ENCODE assay signal across 1 cellular context in the genomic region with DNA sequence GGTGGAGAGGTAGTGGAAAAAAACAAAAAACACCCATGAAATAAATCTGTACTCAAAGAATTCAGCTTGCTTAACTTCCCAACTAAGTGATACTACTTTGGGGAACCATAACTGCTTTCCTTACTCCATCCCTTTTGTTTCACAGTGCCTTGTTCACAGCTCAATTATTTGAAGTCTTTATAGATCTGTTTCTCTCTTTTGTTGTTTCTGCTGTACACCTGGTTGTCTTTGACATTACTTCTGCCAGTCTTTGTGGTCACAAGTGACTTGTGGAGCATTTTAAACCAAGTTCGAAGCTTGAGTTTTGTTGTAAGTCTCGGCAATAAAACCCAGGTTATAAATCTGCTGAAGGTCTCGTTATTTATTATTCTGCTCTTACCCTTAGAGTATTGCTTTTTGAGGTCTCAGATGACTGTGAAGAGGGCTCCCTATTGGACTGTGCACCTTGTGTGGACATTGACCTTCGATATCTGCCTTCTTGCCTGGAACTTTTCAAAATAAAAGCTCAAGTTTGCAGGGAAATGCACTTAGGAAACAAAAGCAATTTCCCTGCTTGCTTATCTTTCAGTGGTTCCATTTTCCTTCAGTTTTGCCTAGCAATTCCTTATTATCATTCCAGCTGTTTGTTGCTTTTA.
A peak's percentile ranks its signal among the peaks of the same experiment; 100 is the strongest.
TF ChIP-seq lines count a peak whose summit lies in the region.

No MANE protein-coding gene starts in this region.

TF ChIP-seq in HepG2, 621 proteins besides CTCF, POLR2A, EP300 and RAD21 (continued from another document and continues in another):
- no peak for TF ChIP-seq HIC2 (CRISPR knock-in tag; IDR thresholded peaks at IDR 0.05; ENCODE audit: low read depth)
- TF ChIP-seq SYNCRIP (IDR thresholded peaks at IDR 0.05; ENCODE audit: insufficient read depth, low read depth, low read length), result no peak
- TF ChIP-seq, protein P1, sequence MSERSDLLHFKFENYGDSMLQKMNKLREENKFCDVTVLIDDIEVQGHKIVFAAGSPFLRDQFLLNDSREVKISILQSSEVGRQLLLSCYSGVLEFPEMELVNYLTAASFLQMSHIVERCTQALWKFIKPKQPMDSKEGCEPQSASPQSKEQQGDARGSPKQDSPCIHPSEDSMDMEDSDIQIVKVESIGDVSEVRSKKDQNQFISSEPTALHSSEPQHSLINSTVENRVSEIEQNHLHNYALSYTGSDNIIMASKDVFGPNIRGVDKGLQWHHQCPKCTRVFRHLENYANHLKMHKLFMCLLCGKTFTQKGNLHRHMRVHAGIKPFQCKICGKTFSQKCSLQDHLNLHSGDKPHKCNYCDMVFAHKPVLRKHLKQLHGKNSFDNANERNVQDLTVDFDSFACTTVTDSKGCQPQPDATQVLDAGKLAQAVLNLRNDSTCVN (CRISPR knock-in tag; IDR thresholded peaks at IDR 0.05; ENCODE audit: borderline replicate concordance), result no peak
- TF ChIP-seq FOSL1 (CRISPR knock-in tag; IDR thresholded peaks at IDR 0.05; ENCODE audit: borderline replicate concordance), result no peak
- TF ChIP-seq HDAC2 (CRISPR knock-in tag; IDR thresholded peaks at IDR 0.05), result peak; percentile 57; the same call in 1 of the 2 replicates
- TF ChIP-seq, protein P2, sequence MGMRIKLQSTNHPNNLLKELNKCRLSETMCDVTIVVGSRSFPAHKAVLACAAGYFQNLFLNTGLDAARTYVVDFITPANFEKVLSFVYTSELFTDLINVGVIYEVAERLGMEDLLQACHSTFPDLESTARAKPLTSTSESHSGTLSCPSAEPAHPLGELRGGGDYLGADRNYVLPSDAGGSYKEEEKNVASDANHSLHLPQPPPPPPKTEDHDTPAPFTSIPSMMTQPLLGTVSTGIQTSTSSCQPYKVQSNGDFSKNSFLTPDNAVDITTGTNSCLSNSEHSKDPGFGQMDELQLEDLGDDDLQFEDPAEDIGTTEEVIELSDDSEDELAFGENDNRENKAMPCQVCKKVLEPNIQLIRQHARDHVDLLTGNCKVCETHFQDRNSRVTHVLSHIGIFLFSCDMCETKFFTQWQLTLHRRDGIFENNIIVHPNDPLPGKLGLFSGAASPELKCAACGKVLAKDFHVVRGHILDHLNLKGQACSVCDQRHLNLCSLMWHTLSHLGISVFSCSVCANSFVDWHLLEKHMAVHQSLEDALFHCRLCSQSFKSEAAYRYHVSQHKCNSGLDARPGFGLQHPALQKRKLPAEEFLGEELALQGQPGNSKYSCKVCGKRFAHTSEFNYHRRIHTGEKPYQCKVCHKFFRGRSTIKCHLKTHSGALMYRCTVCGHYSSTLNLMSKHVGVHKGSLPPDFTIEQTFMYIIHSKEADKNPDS (CRISPR knock-in tag; IDR thresholded peaks at IDR 0.05), result no peak
- TF ChIP-seq ZNF136 (CRISPR knock-in tag; IDR thresholded peaks at IDR 0.05; ENCODE audit: low read depth), result no peak
- TF ChIP-seq NFYC (CRISPR knock-in tag; IDR thresholded peaks at IDR 0.05), result peak; percentile 31; the same call in 1 of the 2 replicates
- no peak for TF ChIP-seq SATB2 (CRISPR knock-in tag; IDR thresholded peaks at IDR 0.05)
- TF ChIP-seq ZFP90 (CRISPR knock-in tag; IDR thresholded peaks at IDR 0.05; ENCODE audit: borderline replicate concordance), result no peak
- no peak for TF ChIP-seq ZNF878 (CRISPR knock-in tag; IDR thresholded peaks at IDR 0.05)
- 0 out of 2 replicates have a peak, but pooled peaks have one; percentile 27 for TF ChIP-seq KMT2A (CRISPR knock-in tag; IDR thresholded peaks at IDR 0.05)
- no peak for TF ChIP-seq PHF21A (CRISPR knock-in tag; IDR thresholded peaks at IDR 0.05)
- no peak for TF ChIP-seq ZNF446 (CRISPR knock-in tag; IDR thresholded peaks at IDR 0.05)
- no peak for TF ChIP-seq ZNF430 (CRISPR knock-in tag; IDR thresholded peaks at IDR 0.05)
- no peak for TF ChIP-seq RELA (CRISPR knock-in tag; IDR thresholded peaks at IDR 0.05)
- no peak for TF ChIP-seq TBP (CRISPR knock-in tag; IDR thresholded peaks at IDR 0.05)
- TF ChIP-seq CEBPG (CRISPR knock-in tag; IDR thresholded peaks at IDR 0.05), result 0 out of 2 replicates have a peak, but pooled peaks have one; percentile 25
- peak; percentile 83 for TF ChIP-seq ARID5B (CRISPR knock-in tag; IDR thresholded peaks at IDR 0.05)
- TF ChIP-seq ZNF331 (CRISPR knock-in tag; IDR thresholded peaks at IDR 0.05), result peak; percentile 41; the same call in 1 of the 2 replicates
- TF ChIP-seq FIP1L1 (IDR thresholded peaks at IDR 0.05; ENCODE audit: borderline replicate concordance, insufficient read depth, low read depth, low read length), result no peak
- TF ChIP-seq KMT2B (CRISPR knock-in tag; IDR thresholded peaks at IDR 0.05), result 0 out of 2 replicates have a peak, but pooled peaks have one; percentile 38
- TF ChIP-seq NRL (CRISPR knock-in tag; IDR thresholded peaks at IDR 0.05; ENCODE audit: borderline replicate concordance), result no peak
- no peak for TF ChIP-seq CAMTA2 (CRISPR knock-in tag; IDR thresholded peaks at IDR 0.05; ENCODE audit: borderline replicate concordance)
- TF ChIP-seq, protein P3, sequence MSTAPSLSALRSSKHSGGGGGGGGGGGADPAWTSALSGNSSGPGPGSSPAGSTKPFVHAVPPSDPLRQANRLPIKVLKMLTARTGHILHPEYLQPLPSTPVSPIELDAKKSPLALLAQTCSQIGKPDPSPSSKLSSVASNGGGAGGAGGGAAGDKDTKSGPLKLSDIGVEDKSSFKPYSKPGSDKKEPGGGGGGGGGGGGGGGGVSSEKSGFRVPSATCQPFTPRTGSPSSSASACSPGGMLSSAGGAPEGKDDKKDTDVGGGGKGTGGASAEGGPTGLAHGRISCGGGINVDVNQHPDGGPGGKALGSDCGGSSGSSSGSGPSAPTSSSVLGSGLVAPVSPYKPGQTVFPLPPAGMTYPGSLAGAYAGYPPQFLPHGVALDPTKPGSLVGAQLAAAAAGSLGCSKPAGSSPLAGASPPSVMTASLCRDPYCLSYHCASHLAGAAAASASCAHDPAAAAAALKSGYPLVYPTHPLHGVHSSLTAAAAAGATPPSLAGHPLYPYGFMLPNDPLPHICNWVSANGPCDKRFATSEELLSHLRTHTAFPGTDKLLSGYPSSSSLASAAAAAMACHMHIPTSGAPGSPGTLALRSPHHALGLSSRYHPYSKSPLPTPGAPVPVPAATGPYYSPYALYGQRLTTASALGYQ (CRISPR knock-in tag; IDR thresholded peaks at IDR 0.05), result 0 out of 2 replicates have a peak, but pooled peaks have one; percentile 30
- TF ChIP-seq, protein P4, sequence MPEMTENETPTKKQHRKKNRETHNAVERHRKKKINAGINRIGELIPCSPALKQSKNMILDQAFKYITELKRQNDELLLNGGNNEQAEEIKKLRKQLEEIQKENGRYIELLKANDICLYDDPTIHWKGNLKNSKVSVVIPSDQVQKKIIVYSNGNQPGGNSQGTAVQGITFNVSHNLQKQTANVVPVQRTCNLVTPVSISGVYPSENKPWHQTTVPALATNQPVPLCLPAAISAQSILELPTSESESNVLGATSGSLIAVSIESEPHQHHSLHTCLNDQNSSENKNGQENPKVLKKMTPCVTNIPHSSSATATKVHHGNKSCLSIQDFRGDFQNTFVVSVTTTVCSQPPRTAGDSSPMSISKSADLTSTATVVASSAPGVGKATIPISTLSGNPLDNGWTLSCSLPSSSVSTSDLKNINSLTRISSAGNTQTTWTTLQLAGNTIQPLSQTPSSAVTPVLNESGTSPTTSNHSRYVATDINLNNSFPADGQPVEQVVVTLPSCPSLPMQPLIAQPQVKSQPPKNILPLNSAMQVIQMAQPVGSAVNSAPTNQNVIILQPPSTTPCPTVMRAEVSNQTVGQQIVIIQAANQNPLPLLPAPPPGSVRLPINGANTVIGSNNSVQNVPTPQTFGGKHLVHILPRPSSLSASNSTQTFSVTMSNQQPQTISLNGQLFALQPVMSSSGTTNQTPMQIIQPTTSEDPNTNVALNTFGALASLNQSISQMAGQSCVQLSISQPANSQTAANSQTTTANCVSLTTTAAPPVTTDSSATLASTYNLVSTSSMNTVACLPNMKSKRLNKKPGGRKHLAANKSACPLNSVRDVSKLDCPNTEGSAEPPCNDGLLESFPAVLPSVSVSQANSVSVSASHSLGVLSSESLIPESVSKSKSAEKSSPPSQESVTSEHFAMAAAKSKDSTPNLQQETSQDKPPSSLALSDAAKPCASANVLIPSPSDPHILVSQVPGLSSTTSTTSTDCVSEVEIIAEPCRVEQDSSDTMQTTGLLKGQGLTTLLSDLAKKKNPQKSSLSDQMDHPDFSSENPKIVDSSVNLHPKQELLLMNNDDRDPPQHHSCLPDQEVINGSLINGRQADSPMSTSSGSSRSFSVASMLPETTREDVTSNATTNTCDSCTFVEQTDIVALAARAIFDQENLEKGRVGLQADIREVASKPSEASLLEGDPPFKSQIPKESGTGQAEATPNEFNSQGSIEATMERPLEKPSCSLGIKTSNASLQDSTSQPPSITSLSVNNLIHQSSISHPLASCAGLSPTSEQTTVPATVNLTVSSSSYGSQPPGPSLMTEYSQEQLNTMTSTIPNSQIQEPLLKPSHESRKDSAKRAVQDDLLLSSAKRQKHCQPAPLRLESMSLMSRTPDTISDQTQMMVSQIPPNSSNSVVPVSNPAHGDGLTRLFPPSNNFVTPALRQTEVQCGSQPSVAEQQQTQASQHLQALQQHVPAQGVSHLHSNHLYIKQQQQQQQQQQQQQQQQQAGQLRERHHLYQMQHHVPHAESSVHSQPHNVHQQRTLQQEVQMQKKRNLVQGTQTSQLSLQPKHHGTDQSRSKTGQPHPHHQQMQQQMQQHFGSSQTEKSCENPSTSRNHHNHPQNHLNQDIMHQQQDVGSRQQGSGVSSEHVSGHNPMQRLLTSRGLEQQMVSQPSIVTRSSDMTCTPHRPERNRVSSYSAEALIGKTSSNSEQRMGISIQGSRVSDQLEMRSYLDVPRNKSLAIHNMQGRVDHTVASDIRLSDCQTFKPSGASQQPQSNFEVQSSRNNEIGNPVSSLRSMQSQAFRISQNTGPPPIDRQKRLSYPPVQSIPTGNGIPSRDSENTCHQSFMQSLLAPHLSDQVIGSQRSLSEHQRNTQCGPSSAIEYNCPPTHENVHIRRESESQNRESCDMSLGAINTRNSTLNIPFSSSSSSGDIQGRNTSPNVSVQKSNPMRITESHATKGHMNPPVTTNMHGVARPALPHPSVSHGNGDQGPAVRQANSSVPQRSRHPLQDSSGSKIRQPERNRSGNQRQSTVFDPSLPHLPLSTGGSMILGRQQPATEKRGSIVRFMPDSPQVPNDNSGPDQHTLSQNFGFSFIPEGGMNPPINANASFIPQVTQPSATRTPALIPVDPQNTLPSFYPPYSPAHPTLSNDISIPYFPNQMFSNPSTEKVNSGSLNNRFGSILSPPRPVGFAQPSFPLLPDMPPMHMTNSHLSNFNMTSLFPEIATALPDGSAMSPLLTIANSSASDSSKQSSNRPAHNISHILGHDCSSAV (CRISPR knock-in tag; IDR thresholded peaks at IDR 0.05; ENCODE audit: borderline replicate concordance), result no peak
- no peak for TF ChIP-seq ZFP37 (CRISPR knock-in tag; IDR thresholded peaks at IDR 0.05; ENCODE audit: borderline replicate concordance)
- no peak for TF ChIP-seq ATM (IDR thresholded peaks at IDR 0.05; ENCODE audit: borderline replicate concordance)
- TF ChIP-seq, protein P5, sequence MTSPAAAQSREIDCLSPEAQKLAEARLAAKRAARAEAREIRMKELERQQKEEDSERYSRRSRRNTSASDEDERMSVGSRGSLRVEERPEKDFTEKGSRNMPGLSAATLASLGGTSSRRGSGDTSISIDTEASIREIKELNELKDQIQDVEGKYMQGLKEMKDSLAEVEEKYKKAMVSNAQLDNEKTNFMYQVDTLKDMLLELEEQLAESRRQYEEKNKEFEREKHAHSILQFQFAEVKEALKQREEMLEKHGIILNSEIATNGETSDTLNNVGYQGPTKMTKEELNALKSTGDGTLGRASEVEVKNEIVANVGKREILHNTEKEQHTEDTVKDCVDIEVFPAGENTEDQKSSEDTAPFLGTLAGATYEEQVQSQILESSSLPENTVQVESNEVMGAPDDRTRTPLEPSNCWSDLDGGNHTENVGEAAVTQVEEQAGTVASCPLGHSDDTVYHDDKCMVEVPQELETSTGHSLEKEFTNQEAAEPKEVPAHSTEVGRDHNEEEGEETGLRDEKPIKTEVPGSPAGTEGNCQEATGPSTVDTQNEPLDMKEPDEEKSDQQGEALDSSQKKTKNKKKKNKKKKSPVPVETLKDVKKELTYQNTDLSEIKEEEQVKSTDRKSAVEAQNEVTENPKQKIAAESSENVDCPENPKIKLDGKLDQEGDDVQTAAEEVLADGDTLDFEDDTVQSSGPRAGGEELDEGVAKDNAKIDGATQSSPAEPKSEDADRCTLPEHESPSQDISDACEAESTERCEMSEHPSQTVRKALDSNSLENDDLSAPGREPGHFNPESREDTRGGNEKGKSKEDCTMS (CRISPR knock-in tag; conservative IDR thresholded peaks at IDR 0.05), result no peak
- TF ChIP-seq ZNF24 (IDR thresholded peaks at IDR 0.05), result no peak
- TF ChIP-seq ZNF530 (CRISPR knock-in tag; IDR thresholded peaks at IDR 0.05; ENCODE audit: low read depth), result no peak
- no peak for TF ChIP-seq NFE2L1 (CRISPR knock-in tag; IDR thresholded peaks at IDR 0.05; ENCODE audit: borderline replicate concordance)
- TF ChIP-seq MIXL1 (CRISPR knock-in tag; IDR thresholded peaks at IDR 0.05), result 0 out of 2 replicates have a peak, but pooled peaks have one; percentile 9
- TF ChIP-seq RFX5 (IDR thresholded peaks at IDR 0.05; ENCODE audit: low read depth, low read length), result no peak
